In the genomic region with DNA sequence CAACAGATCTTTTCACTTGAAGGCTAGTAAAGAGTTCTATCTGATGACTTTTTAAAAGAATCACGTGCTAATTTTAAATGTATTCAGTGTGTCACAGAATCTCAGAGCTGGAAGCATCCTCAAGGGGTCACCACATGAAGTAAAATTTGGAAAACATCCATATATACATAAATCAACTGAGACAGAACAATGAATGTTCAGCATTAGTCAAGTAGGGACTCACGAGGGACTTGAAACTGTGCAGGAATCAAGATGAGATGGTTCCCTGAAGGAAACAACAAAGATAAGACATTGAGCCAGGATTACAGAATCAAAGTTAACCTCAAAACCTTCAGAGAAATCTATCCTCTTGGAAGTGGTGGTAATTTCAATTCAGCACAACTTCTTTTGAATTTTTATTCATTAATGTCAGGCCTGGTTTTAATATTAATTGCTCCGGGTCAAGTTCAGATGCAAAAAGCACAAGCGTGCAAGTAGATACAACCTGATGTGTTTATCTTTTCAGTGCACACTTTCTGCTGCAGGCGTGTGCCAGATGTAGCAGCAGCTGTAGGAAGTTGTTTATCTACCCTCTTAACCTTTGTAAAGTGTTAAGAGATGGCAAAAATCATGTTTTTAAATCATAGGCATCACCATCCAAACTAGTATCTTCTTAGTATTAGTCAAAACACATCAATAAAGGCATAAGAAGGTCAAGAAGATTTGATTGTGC, we compare ENCODE assay signal across 32 cellular contexts.
DNase-seq lines count a peak whose midpoint lies in the region; ATAC-seq, FAIRE-seq and TF ChIP-seq lines count a peak whose summit lies in the region.
"Had no signal": no experiment of that assay in that cellular context is flagged by ENCODE, and none has a peak within 500 bp of the region (broad histone marks: within the 10 kb centered on the region; RNA-seq: fewer than 3 reads in every experiment).

No MANE protein-coding gene starts in this region.

- no peak overlapping the region for H2BK5ac ChIP-seq in mesenchymal stem cell (ENCODE audit: low read depth, low read length, poor library complexity, severe bottlenecking)

- H3K14ac ChIP-seq in mesenchymal stem cell (ENCODE audit: low read length in 2 of 2), result no peak overlapping the region

- H3K27ac ChIP-seq in endothelial cell of umbilical vein (ENCODE audit: insufficient read depth, low read depth, low read length) (peak overlapping the region; percentile 1), mesenchymal stem cell (ENCODE audit: low read length, poor library complexity, severe bottlenecking) (no peak overlapping the region), RWPE1 (no peak overlapping the region)
- H3K27ac ChIP-seq: foreskin keratinocyte, SJCRH30, thoracic aorta had no signal

- no peaks in the 10 kb centered on the region for H3K27me3 ChIP-seq in endothelial cell of umbilical vein (ENCODE audit: control insufficient read depth in 2 of 2, insufficient read depth in 2 of 2, low read length in 2 of 2)
- no peaks in the 10 kb centered on the region for H3K27me3 ChIP-seq in mesenchymal stem cell (ENCODE audit: control insufficient read depth in 1 of 2, insufficient read depth in 1 of 2, low read length in 2 of 2)
- H3K27me3 ChIP-seq: SJCRH30 had no signal

- no peak overlapping the region for H2AFZ ChIP-seq in endothelial cell of umbilical vein (ENCODE audit: low read depth, low read length)
- no peak overlapping the region for H2AFZ ChIP-seq in mesenchymal stem cell (ENCODE audit: low read depth, low read length)

- FAIRE-seq in endothelial cell of umbilical vein (lab: Jason Lieb, UNC), result peak; percentile 58
- FAIRE-seq: A204.1, astrocyte, D721Med had no signal

- no peaks in the 10 kb centered on the region for H3K36me3 Mint-ChIP-seq in CD14-positive monocyte
- H3K36me3 Mint-ChIP-seq: activated naive CD8-positive, alpha-beta T cell treated with anti-CD3 and anti-CD28 coated beads, Interleukin-2, amount 10 ng/mL, durations not matched to agents 7 days and 5 days; CD4-positive, CD25-positive, alpha-beta regulatory T cell had no signal

- no peak overlapping the region for H3K9ac ChIP-seq in endothelial cell of umbilical vein (replicated peaks; ENCODE audit: extremely low read depth, insufficient read depth, low read length)
- no peak overlapping the region for H3K9ac ChIP-seq in mesenchymal stem cell (ENCODE audit: low read length)

- no peak for ATAC-seq in HG02981 (IDR thresholded peaks at IDR 0.05; ENCODE audit: unreplicated experiment)
- ATAC-seq: effector memory CD8-positive, alpha-beta T cell; foreskin keratinocyte; stimulated activated naive CD8-positive, alpha-beta T cell treated with anti-CD3 and anti-CD28 coated beads, Interleukin-15, amount 100 ng/mL, for 72 hours had no signal

- DNase-seq in A172 (ENCODE audit: low spot score) (peak; percentile 13), M059J (ENCODE audit: low read depth) (peak; percentile 7), endothelial cell of umbilical vein (ENCODE audit: low read depth, low spot score) (peak; percentile 90), mesenchymal stem cell (peak; percentile 62), NCI-H1105 treated with DMSO at 0.1 percent for 48 hours (lab: John Stamatoyannopoulos, UW) (no peak), RWPE1 (ENCODE audit: low spot score) (no peak), CD14-positive monocyte (ENCODE audit: low spot score) (no peak)
- DNase-seq: activated gamma-delta T cell treated with Interleukin-2 at 50 U/mL for 16 hours; activated naive CD8-positive, alpha-beta T cell treated with anti-CD3 and anti-CD28 coated beads, Interleukin-2, amount 10 ng/mL, durations not matched to agents 7 days and 5 days; activated T-cell treated with anti-CD3 and anti-CD28 coated beads, Interleukin-2, amount 50 U/mL, for 24 hours; caudate nucleus; CD4-positive, CD25-positive, alpha-beta regulatory T cell; cortex of kidney; effector memory CD8-positive, alpha-beta T cell; foreskin keratinocyte; HFFc6; Kasumi-1; mammary epithelial cell; NCI-H82; right cardiac atrium; SJCRH30; stimulated activated CD4-positive, alpha-beta T cell treated with anti-CD3 and anti-CD28 coated beads, Interleukin-12 subunit alpha, Interleukin-12 subunit beta, amount 100 ng/mL, for 4 hours; stimulated activated CD4-positive, alpha-beta T cell treated with anti-CD3 and anti-CD28 coated beads, Interleukin-2, amount 100 ng/mL, for 48 hours; stimulated activated naive CD8-positive, alpha-beta T cell treated with anti-CD3 and anti-CD28 coated beads, Interleukin-15, amount 100 ng/mL, for 72 hours; SW 1271; T1000 had no signal

- CTCF ChIA-PET in endothelial cell of umbilical vein (lab: Charles Lee), result interaction anchor here (1.6 kb wide), 1 partner anchor 12 kb away, joined by 5 read pairs; no protein-coding TSS in a partner anchor
- CTCF ChIA-PET in RWPE1 (lab: Yijun Ruan, JAX), result interaction anchor here (0.5 kb wide), 1 partner anchor 8 kb away, joined by 3 read pairs; no protein-coding TSS in a partner anchor

- no peak overlapping the region for H4K91ac ChIP-seq in mesenchymal stem cell (ENCODE audit: low read length)

- peak overlapping the region; percentile 20 for H3K4me2 ChIP-seq in endothelial cell of umbilical vein (ENCODE audit: insufficient read depth, low read length)
- no peak overlapping the region for H3K4me2 ChIP-seq in mesenchymal stem cell (ENCODE audit: low read length, poor library complexity, severe bottlenecking)

- TF ChIP-seq CTCF in endothelial cell of umbilical vein (IDR thresholded peaks at IDR 0.05; ENCODE audit: extremely low read depth in 1 of 2, insufficient read depth in 1 of 2, low read depth in 1 of 2, low read length in 2 of 2) (no peak), RWPE1 (conservative IDR thresholded peaks at IDR 0.05; ENCODE audit: low read depth) (no peak), CD14-positive monocyte (IDR thresholded peaks at IDR 0.05) (no peak)

- no peaks in the 10 kb centered on the region for H4K20me1 ChIP-seq in endothelial cell of umbilical vein (replicated peaks; ENCODE audit: control insufficient read depth, extremely low read depth, insufficient read depth, low read length)

- peak; percentile 35 for TF ChIP-seq POLR2A in endothelial cell of umbilical vein (IDR thresholded peaks at IDR 0.05; ENCODE audit: low read depth, low read length)

- H3K4me1 ChIP-seq in endothelial cell of umbilical vein (ENCODE audit: control insufficient read depth, extremely low read depth, insufficient read depth, low read length) (peaks cover 13% of the 10 kb centered on the region), mesenchymal stem cell (ENCODE audit: control insufficient read depth, insufficient read depth, low read depth, low read length) (no peaks in the 10 kb centered on the region)
- H3K4me1 ChIP-seq: foreskin keratinocyte, SJCRH30 had no signal

- dilution Hi-C loops in endothelial cell of umbilical vein (cut with MboI; ENCODE audit: extremely low pct_ligation_motif_present, low sequenced_read_pairs), result no loop called here

- H2AK5ac ChIP-seq in mesenchymal stem cell (ENCODE audit: low read length, severe bottlenecking), result no peak overlapping the region

- no TSS peak for BruUV-seq in endothelial cell of umbilical vein (replicated peaks; lab: Mats Ljungman, UMichigan)

- H3K4me3 ChIP-seq in endothelial cell of umbilical vein (replicated peaks in 1 of 3; ENCODE audit: insufficient read depth in 1 of 3, low read depth in 1 of 3, low read length in 3 of 3), result no peak overlapping the region
- no peak overlapping the region for H3K4me3 ChIP-seq in mesenchymal stem cell (ENCODE audit: insufficient read depth in 1 of 2, low read depth in 1 of 2, low read length in 2 of 2)
- H3K4me3 ChIP-seq: SJCRH30, thoracic aorta had no signal

- H3K9me3 ChIP-seq in endothelial cell of umbilical vein (replicated peaks; ENCODE audit: control insufficient read depth, insufficient read depth, low read length) (no peaks in the 10 kb centered on the region), mesenchymal stem cell (ENCODE audit: control insufficient read depth, low read length) (no peaks in the 10 kb centered on the region)
- H3K9me3 ChIP-seq: SJCRH30, thoracic aorta had no signal

- intact Hi-C loops in endothelial cell of umbilical vein (cut with micrococcal nuclease), result loop anchor here (1.0 kb wide), 1 partner anchor 12 kb away; no protein-coding TSS in a partner anchor
- intact Hi-C loops in CD14-positive monocyte (cut with micrococcal nuclease), result no loop called here

- WGBS in mesenchymal stem cell, result 26% methylated on average over 3 of the region's 5 CpGs

- H3K79me2 ChIP-seq in endothelial cell of umbilical vein (ENCODE audit: control insufficient read depth, insufficient read depth, low read length), result no peaks in the 10 kb centered on the region

- H2BK15ac ChIP-seq in mesenchymal stem cell (ENCODE audit: low read depth, poor library complexity, severe bottlenecking), result no peak overlapping the region

- H3K36me3 ChIP-seq in endothelial cell of umbilical vein (ENCODE audit: control insufficient read depth in 2 of 2, extremely low read depth in 1 of 2, insufficient read depth in 2 of 2, low read length in 2 of 2) (no peaks in the 10 kb centered on the region), mesenchymal stem cell (ENCODE audit: control insufficient read depth in 1 of 2, insufficient read depth in 2 of 2, low read depth in 1 of 2, low read length in 2 of 2) (no peaks in the 10 kb centered on the region)
- H3K36me3 ChIP-seq: SJCRH30, thoracic aorta had no signal

- H3K27ac Mint-ChIP-seq in CD14-positive monocyte, result no peak overlapping the region
- H3K27ac Mint-ChIP-seq: activated naive CD8-positive, alpha-beta T cell treated with anti-CD3 and anti-CD28 coated beads, Interleukin-2, amount 10 ng/mL, durations not matched to agents 7 days and 5 days; activated T-cell treated with anti-CD3 and anti-CD28 coated beads, Interleukin-2, amount 50 U/mL, for 24 hours; CD4-positive, CD25-positive, alpha-beta regulatory T cell; effector memory CD8-positive, alpha-beta T cell; HFFc6; stimulated activated naive CD8-positive, alpha-beta T cell treated with anti-CD3 and anti-CD28 coated beads, Interleukin-15, amount 100 ng/mL, for 72 hours had no signal

- no peak overlapping the region for H3K18ac ChIP-seq in mesenchymal stem cell (ENCODE audit: low read depth in 1 of 2, low read length in 2 of 2)

- peaks cover 3 to 5% (median 5%) of the 10 kb centered on the region in 3 donors for H3K27me3 Mint-ChIP-seq in CD14-positive monocyte (ENCODE audit: low read depth in 3 of 3)

- H3K79me1 ChIP-seq in mesenchymal stem cell (replicated peaks; ENCODE audit: low read length, poor library complexity, severe bottlenecking), result no peaks in the 10 kb centered on the region

- peaks cover 0 to 3% (median 2%) of the 10 kb centered on the region in 7 donors for H3K9me3 Mint-ChIP-seq in CD14-positive monocyte
- H3K9me3 Mint-ChIP-seq: activated naive CD8-positive, alpha-beta T cell treated with anti-CD3 and anti-CD28 coated beads, Interleukin-2, amount 10 ng/mL, durations not matched to agents 7 days and 5 days; activated T-cell treated with anti-CD3 and anti-CD28 coated beads, Interleukin-2, amount 50 U/mL, for 24 hours; CD4-positive, CD25-positive, alpha-beta regulatory T cell; effector memory CD8-positive, alpha-beta T cell; HFFc6; neural crest cell; stimulated activated naive CD8-positive, alpha-beta T cell treated with anti-CD3 and anti-CD28 coated beads, Interleukin-15, amount 100 ng/mL, for 72 hours had no signal

- no peaks in the 10 kb centered on the region for H3K4me1 Mint-ChIP-seq in CD14-positive monocyte
- H3K4me1 Mint-ChIP-seq: activated naive CD8-positive, alpha-beta T cell treated with anti-CD3 and anti-CD28 coated beads, Interleukin-2, amount 10 ng/mL, durations not matched to agents 7 days and 5 days; CD4-positive, CD25-positive, alpha-beta regulatory T cell; stimulated activated naive CD8-positive, alpha-beta T cell treated with anti-CD3 and anti-CD28 coated beads, Interleukin-15, amount 100 ng/mL, for 72 hours had no signal

- H3K23ac ChIP-seq in mesenchymal stem cell (ENCODE audit: low read length in 2 of 2), result no peak overlapping the region

- H4K8ac ChIP-seq in mesenchymal stem cell (ENCODE audit: low read length), result no peak overlapping the region

- POLR2A ChIA-PET in endothelial cell of umbilical vein (lab: Charles Lee) (no interaction called here), RWPE1 (lab: Yijun Ruan, JAX; ENCODE audit: low non-redundant PET) (no interaction called here)

- no peak overlapping the region for H2BK12ac ChIP-seq in mesenchymal stem cell (ENCODE audit: low read length in 2 of 2)

- H3K9me1 ChIP-seq in endothelial cell of umbilical vein (replicated peaks; ENCODE audit: control insufficient read depth, extremely low read depth, insufficient read depth, low read length), result no peaks in the 10 kb centered on the region

- no peak overlapping the region for H3K4ac ChIP-seq in mesenchymal stem cell (ENCODE audit: low read depth in 1 of 2, low read length in 2 of 2)

- no peak overlapping the region for H3K4me3 Mint-ChIP-seq in CD14-positive monocyte
- H3K4me3 Mint-ChIP-seq: activated naive CD8-positive, alpha-beta T cell treated with anti-CD3 and anti-CD28 coated beads, Interleukin-2, amount 10 ng/mL, durations not matched to agents 7 days and 5 days; activated T-cell treated with anti-CD3 and anti-CD28 coated beads, Interleukin-2, amount 50 U/mL, for 24 hours; CD4-positive, CD25-positive, alpha-beta regulatory T cell; effector memory CD8-positive, alpha-beta T cell; HFFc6; neural crest cell; stimulated activated naive CD8-positive, alpha-beta T cell treated with anti-CD3 and anti-CD28 coated beads, Interleukin-15, amount 100 ng/mL, for 72 hours had no signal

- H2BK120ac ChIP-seq in mesenchymal stem cell (ENCODE audit: low read depth, low read length), result no peak overlapping the region

Comparison
In these comparisons a context has a peak if more than half of its experiments do, and no peak if none do; other contexts are left out.
1. DNase-seq: peak in A172 (single experiment), M059J (single experiment), endothelial cell of umbilical vein (single experiment) and mesenchymal stem cell (single experiment); none in NCI-H1105 treated with DMSO at 0.1 percent for 48 hours (single experiment), RWPE1 (single experiment) and CD14-positive monocyte (single experiment).